19 cellular contexts compared by ENCODE assay signal in the genomic region with DNA sequence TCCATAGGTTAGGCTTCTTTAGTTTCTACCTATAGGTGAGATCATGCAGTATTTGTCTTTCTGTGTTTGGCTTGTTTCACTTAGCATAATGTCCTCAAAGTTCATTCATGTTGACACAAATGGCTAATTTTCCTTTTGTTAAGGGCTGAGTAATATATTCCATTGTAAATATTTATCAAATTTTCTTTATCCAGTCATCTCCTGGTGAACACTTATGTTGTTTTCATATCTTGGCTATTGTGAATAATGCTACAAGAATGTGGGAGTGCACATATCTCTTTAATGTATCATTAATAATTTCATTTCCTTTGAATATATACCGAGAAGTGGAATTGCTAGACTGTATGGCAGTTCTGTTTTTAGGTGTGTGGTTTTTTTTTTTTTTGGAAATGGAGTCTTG.
DNase-seq lines count a peak whose midpoint lies in the region; ATAC-seq, FAIRE-seq and TF ChIP-seq lines count a peak whose summit lies in the region.
"Had no signal": no experiment of that assay in that cellular context is flagged by ENCODE, and none has a peak within 500 bp of the region (broad histone marks: within the 10 kb centered on the region; RNA-seq: fewer than 3 reads in every experiment).

No MANE protein-coding gene starts in this region.

- no peak overlapping the region for H4K91ac ChIP-seq in IMR-90 (ENCODE audit: insufficient read depth, low read depth, low read length)

- H3K9me3 ChIP-seq in IMR-90 (ENCODE audit: control insufficient read depth, insufficient read depth, low read length) (peaks cover 4% of the 10 kb centered on the region; the same call in 1 of the 2 replicates), astrocyte (ENCODE audit: insufficient read depth, low read depth, low read length) (no peaks in the 10 kb centered on the region)
- H3K9me3 ChIP-seq: body of pancreas had no signal

- peak; percentile 90 for DNase-seq in IMR-90
- DNase-seq in astrocyte (ENCODE audit: low read depth), result peak; percentile 74
- peak; percentile 55 to 72 for DNase-seq in foreskin fibroblast
- no peak for DNase-seq in activated T-helper 1 cell treated with anti-CD3 and anti-CD28 coated beads, Interleukin-12 subunit alpha, Interleukin-12 subunit beta, Interleukin-2, Interleukin-4 antibody, amounts not matched to agents 30 ng/mL and 10 ng/mL and 1 ng/mL, durations not matched to agents 14 hours and 24 hours and 36 hours (ENCODE audit: low spot score)
- no peak for DNase-seq in activated T-helper 2 cell treated with anti-CD3 and anti-CD28 coated beads, Interferon-gamma antibody, Interleukin-2, Interleukin-4, amounts not matched to agents 10 μg/mL and 5 μg/mL and 100 μg/mL, durations not matched to agents 14 hours and 24 hours and 36 hours (ENCODE audit: low spot score)
- no peak for DNase-seq in posterior vena cava (ENCODE audit: low spot score)
- DNase-seq in NCI-H187 (lab: John Stamatoyannopoulos, UW), result no peak
- DNase-seq: activated CD8-positive, alpha-beta memory T cell treated with anti-CD3 and anti-CD28 coated beads for 24 hours; activated gamma-delta T cell; body of pancreas; CD8-positive, alpha-beta memory T cell; H9; left cardiac atrium; NCI-H2029; NCI-H524 treated with DMSO at 0.1 percent for 48 hours had no signal

- H3K27me3 ChIP-seq in IMR-90 (ENCODE audit: control insufficient read depth, insufficient read depth, low read length) (no peaks in the 10 kb centered on the region), astrocyte (ENCODE audit: insufficient read depth, low read length) (no peaks in the 10 kb centered on the region)
- H3K27me3 ChIP-seq: body of pancreas had no signal

- H3K36me3 ChIP-seq in IMR-90 (ENCODE audit: control insufficient read depth, insufficient read depth, low read length) (no peaks in the 10 kb centered on the region), astrocyte (ENCODE audit: insufficient read depth, low read length) (no peaks in the 10 kb centered on the region)

- H3K14ac ChIP-seq in IMR-90 (replicated peaks; ENCODE audit: low read depth, low read length), result 0 out of 2 replicates have a peak overlapping the region, but pooled peaks have one; percentile 57

- H3K79me1 ChIP-seq in IMR-90 (ENCODE audit: low read depth in 1 of 2, low read length in 2 of 2), result no peaks in the 10 kb centered on the region

- H3K4me2 ChIP-seq in IMR-90 (ENCODE audit: low read depth, low read length) (no peak overlapping the region), astrocyte (ENCODE audit: low read length) (peak overlapping the region; percentile 7)

- H3K4me3 Mint-ChIP-seq in astrocyte (ENCODE audit: unreplicated experiment), result no peak overlapping the region
- no peak overlapping the region for H3K4me3 Mint-ChIP-seq in activated T-helper 1 cell treated with anti-CD3 and anti-CD28 coated beads, Interleukin-12 subunit alpha, Interleukin-12 subunit beta, Interleukin-2, Interleukin-4 antibody, amounts not matched to agents 30 ng/mL and 10 ng/mL and 1 ng/mL, durations not matched to agents 14 hours and 24 hours and 36 hours
- H3K4me3 Mint-ChIP-seq in activated T-helper 2 cell treated with anti-CD3 and anti-CD28 coated beads, Interferon-gamma antibody, Interleukin-2, Interleukin-4, amounts not matched to agents 10 μg/mL and 5 μg/mL and 100 μg/mL, durations not matched to agents 14 hours and 24 hours and 36 hours (ENCODE audit: low read depth), result no peak overlapping the region
- H3K4me3 Mint-ChIP-seq: CD8-positive, alpha-beta memory T cell; H9 had no signal

- H2BK15ac ChIP-seq in IMR-90 (ENCODE audit: low read depth, low read length), result no peak overlapping the region

- H2AFZ ChIP-seq in IMR-90 (replicated peaks; ENCODE audit: low read length, poor library complexity) (no peak overlapping the region), astrocyte (ENCODE audit: low read depth, low read length) (no peak overlapping the region)
- H2AFZ ChIP-seq: parathyroid adenoma had no signal

- H4K8ac ChIP-seq in IMR-90 (ENCODE audit: low read depth in 2 of 2, low read length in 2 of 2), result peak overlapping the region in 1 of 2 experiments; percentile 69; a peak in 2 of 4 replicates

- peak overlapping the region; percentile 91; the same call in 1 of the 2 replicates for H2BK20ac ChIP-seq in IMR-90 (ENCODE audit: low read depth, low read length)

- H3K4me3 ChIP-seq in IMR-90 (ENCODE audit: insufficient read depth, low read depth, low read length) (no peak overlapping the region), astrocyte (ENCODE audit: insufficient read depth, low read depth, low read length) (no peak overlapping the region), foreskin fibroblast (ENCODE audit: low read depth in 1 of 2, low read length in 2 of 2) (no peak overlapping the region)
- H3K4me3 ChIP-seq: body of pancreas had no signal

- no peak overlapping the region for H2AK9ac ChIP-seq in IMR-90 (replicated peaks; ENCODE audit: low read depth, low read length, poor library complexity)

- CTCF ChIA-PET in IMR-90 (lab: Yijun Ruan, JAX), result no interaction called here

- no peak overlapping the region for H2AK5ac ChIP-seq in IMR-90 (ENCODE audit: low read depth, low read length)

- H4K5ac ChIP-seq in IMR-90 (ENCODE audit: low read depth, low read length), result peak overlapping the region; percentile 39; the same call in 1 of the 2 replicates

- in situ Hi-C loops in IMR-90 (cut with MboI; ENCODE audit: low sequenced_read_pairs), result no loop called here

- H3K79me2 ChIP-seq in astrocyte (ENCODE audit: insufficient read depth, low read length), result no peaks in the 10 kb centered on the region
- H3K79me2 ChIP-seq: parathyroid adenoma had no signal

- POLR2A ChIA-PET in IMR-90 (lab: Charles Lee; ENCODE audit: unreplicated experiment), result no interaction called here

- no peaks in the 10 kb centered on the region for H3K4me1 Mint-ChIP-seq in astrocyte (ENCODE audit: low read depth, unreplicated experiment)
- H3K4me1 Mint-ChIP-seq in activated T-helper 1 cell treated with anti-CD3 and anti-CD28 coated beads, Interleukin-12 subunit alpha, Interleukin-12 subunit beta, Interleukin-2, Interleukin-4 antibody, amounts not matched to agents 30 ng/mL and 10 ng/mL and 1 ng/mL, durations not matched to agents 14 hours and 24 hours and 36 hours (ENCODE audit: low read depth), result no peaks in the 10 kb centered on the region
- no peaks in the 10 kb centered on the region for H3K4me1 Mint-ChIP-seq in activated T-helper 2 cell treated with anti-CD3 and anti-CD28 coated beads, Interferon-gamma antibody, Interleukin-2, Interleukin-4, amounts not matched to agents 10 μg/mL and 5 μg/mL and 100 μg/mL, durations not matched to agents 14 hours and 24 hours and 36 hours (ENCODE audit: low read depth)
- H3K4me1 Mint-ChIP-seq: CD8-positive, alpha-beta memory T cell had no signal

- peaks cover 2% of the 10 kb centered on the region for H3K27me3 Mint-ChIP-seq in astrocyte (ENCODE audit: low read depth, unreplicated experiment)
- no peaks in the 10 kb centered on the region for H3K27me3 Mint-ChIP-seq in activated T-helper 1 cell treated with anti-CD3 and anti-CD28 coated beads, Interleukin-12 subunit alpha, Interleukin-12 subunit beta, Interleukin-2, Interleukin-4 antibody, amounts not matched to agents 30 ng/mL and 10 ng/mL and 1 ng/mL, durations not matched to agents 14 hours and 24 hours and 36 hours (ENCODE audit: insufficient read depth)
- no peaks in the 10 kb centered on the region for H3K27me3 Mint-ChIP-seq in activated T-helper 2 cell treated with anti-CD3 and anti-CD28 coated beads, Interferon-gamma antibody, Interleukin-2, Interleukin-4, amounts not matched to agents 10 μg/mL and 5 μg/mL and 100 μg/mL, durations not matched to agents 14 hours and 24 hours and 36 hours (ENCODE audit: low read depth)
- H3K27me3 Mint-ChIP-seq: CD8-positive, alpha-beta memory T cell had no signal

- H3K36me3 Mint-ChIP-seq in astrocyte (ENCODE audit: low read depth, unreplicated experiment), result no peaks in the 10 kb centered on the region
- H3K36me3 Mint-ChIP-seq in activated T-helper 1 cell treated with anti-CD3 and anti-CD28 coated beads, Interleukin-12 subunit alpha, Interleukin-12 subunit beta, Interleukin-2, Interleukin-4 antibody, amounts not matched to agents 30 ng/mL and 10 ng/mL and 1 ng/mL, durations not matched to agents 14 hours and 24 hours and 36 hours (ENCODE audit: low read depth), result no peaks in the 10 kb centered on the region
- no peaks in the 10 kb centered on the region for H3K36me3 Mint-ChIP-seq in activated T-helper 2 cell treated with anti-CD3 and anti-CD28 coated beads, Interferon-gamma antibody, Interleukin-2, Interleukin-4, amounts not matched to agents 10 μg/mL and 5 μg/mL and 100 μg/mL, durations not matched to agents 14 hours and 24 hours and 36 hours (ENCODE audit: low read depth)

- H3K9me1 ChIP-seq in IMR-90 (ENCODE audit: insufficient read depth, low read length), result peaks cover 4% of the 10 kb centered on the region

- H2BK5ac ChIP-seq in IMR-90 (ENCODE audit: low read depth, low read length, poor library complexity, severe bottlenecking), result peak overlapping the region; percentile 95

- peaks cover 5% of the 10 kb centered on the region for H3K4me1 ChIP-seq in IMR-90 (ENCODE audit: control insufficient read depth, insufficient read depth, low read length)
- H3K4me1 ChIP-seq in astrocyte (ENCODE audit: insufficient read depth, low read length), result no peaks in the 10 kb centered on the region
- H3K4me1 ChIP-seq: body of pancreas, parathyroid adenoma had no signal

- no peaks in the 10 kb centered on the region for H3K9me3 Mint-ChIP-seq in astrocyte (ENCODE audit: unreplicated experiment)
- H3K9me3 Mint-ChIP-seq in activated T-helper 1 cell treated with anti-CD3 and anti-CD28 coated beads, Interleukin-12 subunit alpha, Interleukin-12 subunit beta, Interleukin-2, Interleukin-4 antibody, amounts not matched to agents 30 ng/mL and 10 ng/mL and 1 ng/mL, durations not matched to agents 14 hours and 24 hours and 36 hours, result peaks cover 3% of the 10 kb centered on the region
- H3K9me3 Mint-ChIP-seq in activated T-helper 2 cell treated with anti-CD3 and anti-CD28 coated beads, Interferon-gamma antibody, Interleukin-2, Interleukin-4, amounts not matched to agents 10 μg/mL and 5 μg/mL and 100 μg/mL, durations not matched to agents 14 hours and 24 hours and 36 hours, result no peaks in the 10 kb centered on the region

- no peak for TF ChIP-seq POLR2A in IMR-90 (IDR thresholded peaks at IDR 0.05; ENCODE audit: low read depth, low read length)

- TF ChIP-seq CTCF in IMR-90 (conservative IDR thresholded peaks at IDR 0.05; ENCODE audit: low read depth, low read length) (no peak), astrocyte (IDR thresholded peaks at IDR 0.05; ENCODE audit: insufficient read depth, low read depth, low read length) (no peak), foreskin fibroblast (IDR thresholded peaks at IDR 0.05; ENCODE audit: low read depth, low read length) (no peak)

- H3K27ac Mint-ChIP-seq in astrocyte (ENCODE audit: unreplicated experiment), result no peak overlapping the region
- no peak overlapping the region for H3K27ac Mint-ChIP-seq in activated T-helper 1 cell treated with anti-CD3 and anti-CD28 coated beads, Interleukin-12 subunit alpha, Interleukin-12 subunit beta, Interleukin-2, Interleukin-4 antibody, amounts not matched to agents 30 ng/mL and 10 ng/mL and 1 ng/mL, durations not matched to agents 14 hours and 24 hours and 36 hours
- H3K27ac Mint-ChIP-seq in activated T-helper 2 cell treated with anti-CD3 and anti-CD28 coated beads, Interferon-gamma antibody, Interleukin-2, Interleukin-4, amounts not matched to agents 10 μg/mL and 5 μg/mL and 100 μg/mL, durations not matched to agents 14 hours and 24 hours and 36 hours, result no peak overlapping the region
- H3K27ac Mint-ChIP-seq: H9 had no signal

- dilution Hi-C loops in IMR-90 (cut with HindIII; ENCODE audit: low sequenced_read_pairs, unreplicated experiment), result no loop called here

- peak overlapping the region; percentile 78; the same call in 1 of the 2 replicates for H3K4ac ChIP-seq in IMR-90 (ENCODE audit: low read depth, low read length)

- H4K20me1 ChIP-seq in IMR-90 (ENCODE audit: insufficient read depth, low read length) (no peaks in the 10 kb centered on the region), astrocyte (ENCODE audit: insufficient read depth, low read length) (no peaks in the 10 kb centered on the region)

- no CpG with 5 or more reads among the region's 1 CpG for WGBS in IMR-90 (ENCODE audit: extremely low coverage in 2 of 2, insufficient read length in 1 of 2), 2 experiments

- H3K23ac ChIP-seq in IMR-90 (ENCODE audit: low read depth, low read length), result no peak overlapping the region

- TF ChIP-seq RAD21 in IMR-90 (IDR thresholded peaks at IDR 0.05; ENCODE audit: low read length), result no peak

- H3K27ac ChIP-seq in IMR-90 (ENCODE audit: insufficient read depth, low read length), result peak overlapping the region; percentile 41; the same call in 1 of the 2 replicates
- peak overlapping the region; percentile 47 for H3K27ac ChIP-seq in astrocyte (ENCODE audit: low read depth, low read length)
- H3K27ac ChIP-seq: body of pancreas, parathyroid adenoma, VCaP had no signal

- peak; percentile 60 for ATAC-seq in IMR-90 (ENCODE audit: low read depth)
- ATAC-seq: body of pancreas, left cardiac atrium, Panc1 had no signal

- H3K18ac ChIP-seq in IMR-90 (ENCODE audit: low read depth, low read length), result peak overlapping the region; percentile 65; the same call in 1 of the 2 replicates

- BruUV-seq in IMR-90 (replicated peaks; lab: Mats Ljungman, UMichigan), result no TSS peak

- no peak overlapping the region for H3K9ac ChIP-seq in IMR-90 (ENCODE audit: low read depth, low read length)
- H3K9ac ChIP-seq in astrocyte (ENCODE audit: low read length), result no peak overlapping the region
- H3K9ac ChIP-seq: parathyroid adenoma had no signal

- H3K56ac ChIP-seq in IMR-90 (ENCODE audit: extremely low read depth, insufficient read depth, low read length), result no peak overlapping the region

- intact Hi-C loops in IMR-90 (cut with micrococcal nuclease) (no loop called here), posterior vena cava (cut with DNase I) (no loop called here)
- intact Hi-C loops in activated T-helper 1 cell treated with anti-CD3 and anti-CD28 coated beads, Interleukin-12 subunit alpha, Interleukin-12 subunit beta, Interleukin-2, Interleukin-4 antibody, amounts not matched to agents 30 ng/mL and 10 ng/mL and 1 ng/mL, durations not matched to agents 14 hours and 24 hours and 36 hours (cut with micrococcal nuclease), result no loop called here
- intact Hi-C loops in activated T-helper 2 cell treated with anti-CD3 and anti-CD28 coated beads, Interferon-gamma antibody, Interleukin-2, Interleukin-4, amounts not matched to agents 10 μg/mL and 5 μg/mL and 100 μg/mL, durations not matched to agents 14 hours and 24 hours and 36 hours (cut with micrococcal nuclease), result no loop called here

- FAIRE-seq in astrocyte (lab: Jason Lieb, UNC), result no peak
- FAIRE-seq: GM12891 had no signal

- peak overlapping the region; percentile 94 for H2BK120ac ChIP-seq in IMR-90 (ENCODE audit: low read depth, low read length)

Comparison
In these comparisons a context has a peak if more than half of its experiments do, and no peak if none do; other contexts are left out.
1. DNase-seq: peak in IMR-90 (single experiment), astrocyte (single experiment) and foreskin fibroblast (2 of 2); none in activated T-helper 1 cell treated with anti-CD3 and anti-CD28 coated beads, Interleukin-12 subunit alpha, Interleukin-12 subunit beta, Interleukin-2, Interleukin-4 antibody, amounts not matched to agents 30 ng/mL and 10 ng/mL and 1 ng/mL, durations not matched to agents 14 hours and 24 hours and 36 hours (single experiment), activated T-helper 2 cell treated with anti-CD3 and anti-CD28 coated beads, Interferon-gamma antibody, Interleukin-2, Interleukin-4, amounts not matched to agents 10 μg/mL and 5 μg/mL and 100 μg/mL, durations not matched to agents 14 hours and 24 hours and 36 hours (single experiment), posterior vena cava (single experiment) and NCI-H187 (0 of 2).